ENCODE assay signal across 3 cellular contexts in the genomic region with DNA sequence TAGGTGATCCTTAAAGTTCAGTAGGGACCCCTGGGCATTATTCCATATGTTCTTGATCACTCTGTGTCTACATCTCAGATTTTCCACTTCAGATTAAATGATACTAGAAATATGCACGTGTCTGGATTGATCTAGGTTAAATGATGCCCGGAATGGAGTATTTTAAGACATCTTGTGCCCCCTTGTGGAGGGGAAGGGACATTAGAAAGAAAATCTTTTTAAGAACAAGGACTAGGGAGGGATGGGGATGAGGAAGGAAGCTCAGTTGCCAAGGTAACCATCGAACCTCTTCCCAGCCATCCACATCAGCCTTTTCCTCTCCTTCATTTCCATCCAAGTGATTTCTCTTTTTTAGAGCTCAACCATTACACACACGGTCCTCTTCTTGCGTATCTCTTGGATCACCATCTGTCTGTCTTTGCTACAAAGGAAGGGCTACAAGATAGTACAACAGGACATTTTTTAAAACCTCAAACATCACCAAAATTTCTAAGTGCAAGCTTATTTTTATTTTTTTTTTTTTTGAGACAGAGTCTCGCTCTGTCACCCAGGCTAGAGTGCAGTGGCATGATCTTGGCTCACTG.
TF ChIP-seq lines count a peak whose summit lies in the region.

No MANE protein-coding gene starts in this region.

TF ChIP-seq in IMR-90, 13 proteins besides CTCF, POLR2A, EP300 and RAD21:
- no peak for TF ChIP-seq CHD1 (IDR thresholded peaks at IDR 0.05; ENCODE audit: low read depth, low read length)
- TF ChIP-seq SMC3 (IDR thresholded peaks at IDR 0.05; ENCODE audit: low read depth, low read length) = peak; percentile 72

TF ChIP-seq in SK-N-SH treated with all-trans-retinoic acid at 6 μM for 48 hours, 23 proteins besides CTCF, POLR2A, EP300 and RAD21:
- TF ChIP-seq ZFP3 (CRISPR knock-in tag; IDR thresholded peaks at IDR 0.05) (no peak), CSDC2 (CRISPR knock-in tag; IDR thresholded peaks at IDR 0.05) (no peak), BACH2 (CRISPR knock-in tag; IDR thresholded peaks at IDR 0.05; ENCODE audit: borderline replicate concordance) (no peak), TOX (CRISPR knock-in tag; IDR thresholded peaks at IDR 0.05; ENCODE audit: borderline replicate concordance) (no peak), CSRNP3 (CRISPR knock-in tag; IDR thresholded peaks at IDR 0.05) (no peak), ISL1 (CRISPR knock-in tag; IDR thresholded peaks at IDR 0.05) (no peak), OSR1 (CRISPR knock-in tag; IDR thresholded peaks at IDR 0.05) (no peak), SNAI2 (CRISPR knock-in tag; IDR thresholded peaks at IDR 0.05) (no peak), ZNF565 (CRISPR knock-in tag; conservative IDR thresholded peaks at IDR 0.05; ENCODE audit: low read depth) (no peak)
- TF ChIP-seq, protein P1, sequence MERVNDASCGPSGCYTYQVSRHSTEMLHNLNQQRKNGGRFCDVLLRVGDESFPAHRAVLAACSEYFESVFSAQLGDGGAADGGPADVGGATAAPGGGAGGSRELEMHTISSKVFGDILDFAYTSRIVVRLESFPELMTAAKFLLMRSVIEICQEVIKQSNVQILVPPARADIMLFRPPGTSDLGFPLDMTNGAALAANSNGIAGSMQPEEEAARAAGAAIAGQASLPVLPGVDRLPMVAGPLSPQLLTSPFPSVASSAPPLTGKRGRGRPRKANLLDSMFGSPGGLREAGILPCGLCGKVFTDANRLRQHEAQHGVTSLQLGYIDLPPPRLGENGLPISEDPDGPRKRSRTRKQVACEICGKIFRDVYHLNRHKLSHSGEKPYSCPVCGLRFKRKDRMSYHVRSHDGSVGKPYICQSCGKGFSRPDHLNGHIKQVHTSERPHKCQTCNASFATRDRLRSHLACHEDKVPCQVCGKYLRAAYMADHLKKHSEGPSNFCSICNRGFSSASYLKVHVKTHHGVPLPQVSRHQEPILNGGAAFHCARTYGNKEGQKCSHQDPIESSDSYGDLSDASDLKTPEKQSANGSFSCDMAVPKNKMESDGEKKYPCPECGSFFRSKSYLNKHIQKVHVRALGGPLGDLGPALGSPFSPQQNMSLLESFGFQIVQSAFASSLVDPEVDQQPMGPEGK (CRISPR knock-in tag; IDR thresholded peaks at IDR 0.05; ENCODE audit: borderline replicate concordance) = no peak

TF ChIP-seq in H1, 55 proteins besides CTCF, POLR2A, EP300 and RAD21:
- TF ChIP-seq JUND (IDR thresholded peaks at IDR 0.05; ENCODE audit: low read length) (no peak), ATF3 (IDR thresholded peaks at IDR 0.05; ENCODE audit: insufficient read depth, low read depth, low read length) (no peak), YY1 (IDR thresholded peaks at IDR 0.05; ENCODE audit: low read depth, low read length) (0 out of 2 replicates have a peak, but pooled peaks have one; percentile 26), MAFK (IDR thresholded peaks at IDR 0.05; ENCODE audit: low read depth, low read length) (no peak)
